In the genomic region with DNA sequence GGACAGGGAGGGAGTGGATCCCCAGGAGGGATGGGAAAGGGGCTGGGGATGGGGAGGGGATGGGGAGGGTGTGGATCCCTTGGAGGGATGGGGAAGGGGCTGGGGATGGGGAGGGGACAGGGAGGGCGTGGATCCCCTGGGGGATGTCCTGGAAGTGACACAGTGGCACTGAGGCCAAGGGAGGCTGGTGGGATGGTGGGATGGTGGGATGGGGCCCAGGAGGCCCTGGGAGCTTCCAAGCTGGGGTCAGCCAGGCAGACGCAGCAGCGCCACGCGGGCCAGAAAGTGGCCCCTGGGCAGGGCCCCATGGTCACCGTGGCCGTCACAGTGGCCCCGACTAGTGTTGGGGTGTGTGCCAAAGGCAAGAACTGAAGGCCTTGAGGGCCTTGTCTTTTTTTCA, we compare ENCODE assay signal across 25 cellular contexts.
DNase-seq lines count a peak whose midpoint lies in the region; ATAC-seq and TF ChIP-seq lines count a peak whose summit lies in the region.
"Had no signal": no experiment of that assay in that cellular context is flagged by ENCODE, and none has a peak within 500 bp of the region (broad histone marks: within the 10 kb centered on the region; RNA-seq: fewer than 3 reads in every experiment).

No MANE protein-coding gene starts in this region.

- peaks cover 31 to 87% (median 63%) of the 10 kb centered on the region in 11 experiments; a peak in 20 of 22 replicates for H4K20me1 ChIP-seq in BLaER1 treated with 17β-estradiol and CSF1 and Interleukin-3, amounts not matched to agents 10 nM and 100 nM

- DNase-seq in RWPE2 (ENCODE audit: low spot score) (peak; percentile 33), left colon (no peak), ovary (peak in 3 of 5 donors; percentile 25 to 43 (median 42)), GM03348 (ENCODE audit: low spot score) (no peak), T1000 (lab: John Stamatoyannopoulos, UW) (no peak)
- DNase-seq: Calu3; CD8-positive, alpha-beta memory T cell; DND-41; HFFc6; MM.1S; NCI-H1694; NCI-H2081 treated with DMSO at 0.1 percent for 48 hours; NCI-H2171; NCI-H226; NCI-H510A; NCI-H69; SIG-M5 had no signal

- H3K27ac ChIP-seq in BLaER1 treated with 17β-estradiol and CSF1 and Interleukin-3, amounts not matched to agents 10 nM and 100 nM: peak overlapping the region in 2 of 11 experiments; percentile 50 to 55; a peak in 1 of 22 replicates
- H3K27ac ChIP-seq in RWPE2 (ENCODE audit: poor library complexity, severe bottlenecking) (no peak overlapping the region), ovary (no peak overlapping the region)
- H3K27ac ChIP-seq: A549, HL-60, KMS-11, SK-N-MC had no signal

- intact Hi-C loops in left colon (cut with DNase I, micrococcal nuclease): no loop called here
- intact Hi-C loops in ovary (cut with DNase I): no loop called here

- H3K4me1 ChIP-seq in BLaER1 treated with 17β-estradiol and CSF1 and Interleukin-3, amounts not matched to agents 10 nM and 100 nM: peaks cover 9 to 34% (median 25%) of the 10 kb centered on the region in 10 experiments; a peak in 18 of 20 replicates
- H3K4me1 ChIP-seq in RWPE2 (ENCODE audit: insufficient read depth, poor library complexity, severe bottlenecking): no peaks in the 10 kb centered on the region
- H3K4me1 ChIP-seq in ovary (ENCODE audit: insufficient read depth): peaks cover 13% of the 10 kb centered on the region
- H3K4me1 ChIP-seq: A549, HAP-1 had no signal

- H3K4me3 ChIP-seq in BLaER1 treated with 17β-estradiol and CSF1 and Interleukin-3, amounts not matched to agents 10 nM and 100 nM: no peak overlapping the region
- H3K4me3 ChIP-seq in RWPE2 (ENCODE audit: severe bottlenecking) (no peak overlapping the region), ovary (no peak overlapping the region)
- H3K4me3 ChIP-seq: A549, GM23338, HAP-1, SK-N-MC had no signal

- H3K4me2 ChIP-seq in BLaER1 treated with 17β-estradiol and CSF1 and Interleukin-3, amounts not matched to agents 10 nM and 100 nM: peak overlapping the region in 9 of 11 experiments; percentile 37 to 81 (median 64); a peak in 11 of 22 replicates
- H3K4me2 ChIP-seq: A549, GM23338, KMS-11 had no signal

- peaks cover 2 to 54% (median 8%) of the 10 kb centered on the region in 11 experiments; a peak in 18 of 22 replicates for H3K36me3 ChIP-seq in BLaER1 treated with 17β-estradiol and CSF1 and Interleukin-3, amounts not matched to agents 10 nM and 100 nM
- no peaks in the 10 kb centered on the region for H3K36me3 ChIP-seq in RWPE2 (ENCODE audit: low read depth)
- H3K36me3 ChIP-seq in ovary: no peaks in the 10 kb centered on the region
- H3K36me3 ChIP-seq: HAP-1 had no signal

- no peak for TF ChIP-seq EP300 in ovary (IDR thresholded peaks at IDR 0.05)

- 48 to 58% (median 56%) methylated on average over 8 of the region's 8 CpGs for WGBS in ovary, 3 donors

- H3K9ac ChIP-seq in BLaER1 treated with 17β-estradiol and CSF1 and Interleukin-3, amounts not matched to agents 10 nM and 100 nM: peak overlapping the region in 2 of 11 experiments; percentile 9 to 15; a peak in 2 of 22 replicates
- H3K9ac ChIP-seq: KMS-11 had no signal

- peaks cover 26 to 41% (median 36%) of the 10 kb centered on the region in 11 experiments for H3K9me3 ChIP-seq in BLaER1 treated with 17β-estradiol and CSF1 and Interleukin-3, amounts not matched to agents 10 nM and 100 nM (replicated peaks in 1 of 11)
- H3K9me3 ChIP-seq in RWPE2 (ENCODE audit: severe bottlenecking) (peaks cover 3% of the 10 kb centered on the region), ovary (no peaks in the 10 kb centered on the region)

- ATAC-seq in RWPE2 (ENCODE audit: low read depth) (no peak), left colon (peak; percentile 4), HG03457 (IDR thresholded peaks at IDR 0.05; ENCODE audit: unreplicated experiment) (no peak)
- ATAC-seq: A549, GM23338 had no signal

- TF ChIP-seq CTCF in RWPE2 (IDR thresholded peaks at IDR 0.05; ENCODE audit: poor library complexity, severe bottlenecking) (no peak), ovary (IDR thresholded peaks at IDR 0.05) (no peak)

- TF ChIP-seq POLR2A in ovary (IDR thresholded peaks at IDR 0.05): no peak

- peaks cover 0 to 2% (median 0%) of the 10 kb centered on the region in 11 experiments; a peak in 1 of 22 replicates for H3K27me3 ChIP-seq in BLaER1 treated with 17β-estradiol and CSF1 and Interleukin-3, amounts not matched to agents 10 nM and 100 nM
- no peaks in the 10 kb centered on the region for H3K27me3 ChIP-seq in RWPE2 (ENCODE audit: insufficient read depth, poor library complexity, severe bottlenecking)
- H3K27me3 ChIP-seq in ovary: no peaks in the 10 kb centered on the region

Comparison
In these comparisons a context has a peak if more than half of its experiments do, and no peak if none do; other contexts are left out.
1. DNase-seq: peak in RWPE2 (single experiment) and ovary (3 of 5); none in left colon (0 of 2), GM03348 (single experiment) and T1000 (single experiment).